Comparison of ENCODE assay signal across 19 cellular contexts in the genomic region with DNA sequence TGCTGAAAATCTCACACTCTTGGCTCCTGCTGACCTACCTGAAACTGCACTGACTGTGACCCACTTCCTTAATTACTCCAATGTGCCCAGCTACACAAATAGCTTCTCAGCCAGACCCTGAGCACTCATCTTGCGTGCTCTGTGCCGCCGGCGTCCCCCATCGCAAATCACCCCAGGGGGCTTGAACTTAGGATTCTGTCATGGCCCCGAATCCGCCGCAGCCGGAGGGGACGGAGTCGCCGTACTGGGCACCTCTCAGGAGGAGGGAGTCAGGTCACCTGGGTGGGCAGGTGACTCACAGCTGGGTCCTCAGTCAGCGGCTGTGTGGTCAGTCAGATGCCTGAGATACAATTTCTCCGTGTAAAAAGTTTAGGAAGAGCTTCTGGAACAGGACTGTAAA.
"Had no signal": no experiment of that assay in that cellular context is flagged by ENCODE, and none has a peak within 500 bp of the region (broad histone marks: within the 10 kb centered on the region; RNA-seq: fewer than 3 reads in every experiment).

No MANE protein-coding gene starts in this region.

- H3K4me1 ChIP-seq: SJCRH30 had no signal

- H3K9me3 ChIP-seq: MG63, SJCRH30 had no signal

- ATAC-seq: HepG2, Panc1, PC-3, Right ventricle myocardium inferior, SK-N-SH treated with all-trans-retinoic acid at 6 μM for 48 hours had no signal

- H3K27me3 ChIP-seq: MG63, SJCRH30 had no signal

- H3K4me3 ChIP-seq: MG63, SJCRH30 had no signal

- DNase-seq: IMR-90, Karpas-422, KG1, MG63, NCI-H1092 treated with DMSO at 0.1 percent for 48 hours, NCI-H1436, NCI-H187 treated with DMSO at 0.1 percent for 48 hours, NCI-H2029 treated with DMSO at 0.1 percent for 48 hours, NCI-H2227 treated with DMSO at 0.1 percent for 48 hours, NCI-H524, NCI-H526 treated with DMSO at 0.1 percent for 48 hours, NCI-H774, PC-3, SHP77 treated with DMSO at 0.1 percent for 48 hours, SJCRH30 had no signal

- H3K36me3 ChIP-seq: MG63, SJCRH30 had no signal

- H3K27ac ChIP-seq: SJCRH30 had no signal
